9 cellular contexts compared by ENCODE assay signal in genomic region chr11:123742334-123742733, GRCh38. TPM values are rescaled to one million over a fixed set of nuclear protein-coding genes. Genes with fewer than 3 reads are reported as not detected.
DNase-seq lines count a peak whose midpoint lies in the region; ATAC-seq and TF ChIP-seq lines count a peak whose summit lies in the region.
"Had no signal": no experiment of that assay in that cellular context is flagged by ENCODE, and none has a peak within 500 bp of the region (broad histone marks: within the 10 kb centered on the region; RNA-seq: fewer than 3 reads in every experiment).

No MANE protein-coding gene starts in this region.

- intact Hi-C loops in esophagus muscularis mucosa (cut with DNase I) (no loop called here), psoas muscle (cut with DNase I) (no loop called here)

- no peak overlapping the region for H3K27ac ChIP-seq in SJCRH30
- H3K27ac ChIP-seq in esophagus muscularis mucosa (replicated peaks in 1 of 4) = peak overlapping the region; percentile 80 to 84 (median 82)
- H3K27ac ChIP-seq in psoas muscle = no peak overlapping the region

- no peaks in the 10 kb centered on the region for H3K9me3 ChIP-seq in SJCRH30 (replicated peaks)
- H3K9me3 ChIP-seq in esophagus muscularis mucosa = no peaks in the 10 kb centered on the region
- no peaks in the 10 kb centered on the region for H3K9me3 ChIP-seq in psoas muscle

- H3K36me3 ChIP-seq in SJCRH30 (peaks cover 22% of the 10 kb centered on the region), esophagus muscularis mucosa (peaks cover 0 to 12% (median 0%) of the 10 kb centered on the region in 4 donors), psoas muscle (ENCODE audit: insufficient read depth in 1 of 2, low read depth in 1 of 2) (peaks cover 0 to 27% of the 10 kb centered on the region in 2 donors)

- 52% methylated on average over 4 of the region's 4 CpGs for WGBS in esophagus muscularis mucosa
- 32 to 53% (median 48%) methylated on average over 4 of the region's 4 CpGs for WGBS in psoas muscle, 3 donors

- peak overlapping the region; percentile 60 for H3K4me3 ChIP-seq in GM08714 (ENCODE audit: low read length)
- peak overlapping the region; percentile 96 for H3K4me3 ChIP-seq in SJCRH30
- peak overlapping the region; percentile 76 to 97 (median 80) for H3K4me3 ChIP-seq in esophagus muscularis mucosa
- peak overlapping the region; percentile 98 for H3K4me3 ChIP-seq in psoas muscle

- TF ChIP-seq CTCF in esophagus muscularis mucosa (IDR thresholded peaks at IDR 0.05) (no peak), psoas muscle (IDR thresholded peaks at IDR 0.05) (no peak)

- TF ChIP-seq POLR2A in esophagus muscularis mucosa (IDR thresholded peaks at IDR 0.05; ENCODE audit: low read depth) = no peak

- no peak for TF ChIP-seq EP300 in esophagus muscularis mucosa (IDR thresholded peaks at IDR 0.05)

- ATAC-seq in psoas muscle (peak in 1 of 4 donors; percentile 1), HG03342 (IDR thresholded peaks at IDR 0.05; ENCODE audit: unreplicated experiment) (no peak)

- H3K4me1 ChIP-seq in SJCRH30 = no peaks in the 10 kb centered on the region
- peaks cover 17 to 30% (median 21%) of the 10 kb centered on the region in 4 donors for H3K4me1 ChIP-seq in esophagus muscularis mucosa
- H3K4me1 ChIP-seq in psoas muscle = peaks cover 22% of the 10 kb centered on the region

- DNase-seq in SJCRH30 = peak in 1 of 2 experiments; percentile 5
- no peak for DNase-seq in esophagus muscularis mucosa (ENCODE audit: extremely low spot score)
- no peak for DNase-seq in psoas muscle
- DNase-seq in HuH-7.5 (ENCODE audit: low spot score) = no peak
- no peak for DNase-seq in mesenteric fat pad (ENCODE audit: low spot score)
- DNase-seq in NCI-H128 (lab: John Stamatoyannopoulos, UW; ENCODE audit: unreplicated experiment) = no peak

- H3K27me3 ChIP-seq in SJCRH30 (no peaks in the 10 kb centered on the region), esophagus muscularis mucosa (no peaks in the 10 kb centered on the region), psoas muscle (ENCODE audit: insufficient read depth in 3 of 3, low read length in 2 of 3) (no peaks in the 10 kb centered on the region)

RNA-seq across cellular contexts. Expression of gene ZNF202, which starts 0.9 kb away (rescaled TPM):
- total RNA-seq in SJCRH30 (2014; rRNA removed; shearing (Covaris generic)) = 12.7 and 13.5 TPM in 2 replicates
- total RNA-seq in esophagus muscularis mucosa = 1 to 10 TPM; 4.4 to 8.6 (median 7.4) TPM
- total RNA-seq in psoas muscle = 10 to 100 TPM in 1 of 4 donors, 1 to 10 TPM in 3; 5.5 to 13.8 (median 7.7) TPM
- polyA plus RNA-seq in psoas muscle = 10 to 100 TPM in 2 of 3 donors, 1 to 10 TPM in 1; 5.9 to 11.9 (median 10.7) TPM
- total RNA-seq in mesenteric fat pad = 7.5 TPM

RNA-seq across cellular contexts. Expression of gene OR6X1, which starts 12.0 kb away (rescaled TPM):
- total RNA-seq in SJCRH30 (2014; rRNA removed; shearing (Covaris generic)) = not detected in 2 replicates
- not detected for total RNA-seq in esophagus muscularis mucosa
- total RNA-seq in psoas muscle = not detected
- not detected for polyA plus RNA-seq in psoas muscle
- not detected for total RNA-seq in mesenteric fat pad
- total RNA-seq: lung microvascular endothelial cell had no signal

Comparison
In these comparisons a context has a peak if more than half of its experiments do, and no peak if none do; other contexts are left out.
1. H3K27ac ChIP-seq: peak in esophagus muscularis mucosa (4 of 4); none in SJCRH30 (single experiment) and psoas muscle (single experiment).
2. Peak in every context shown above with its lines, with median percentiles within 50 percentile points of each other: H3K4me3 ChIP-seq.